Comparison of ENCODE assay signal across 28 cellular contexts in the genomic region with DNA sequence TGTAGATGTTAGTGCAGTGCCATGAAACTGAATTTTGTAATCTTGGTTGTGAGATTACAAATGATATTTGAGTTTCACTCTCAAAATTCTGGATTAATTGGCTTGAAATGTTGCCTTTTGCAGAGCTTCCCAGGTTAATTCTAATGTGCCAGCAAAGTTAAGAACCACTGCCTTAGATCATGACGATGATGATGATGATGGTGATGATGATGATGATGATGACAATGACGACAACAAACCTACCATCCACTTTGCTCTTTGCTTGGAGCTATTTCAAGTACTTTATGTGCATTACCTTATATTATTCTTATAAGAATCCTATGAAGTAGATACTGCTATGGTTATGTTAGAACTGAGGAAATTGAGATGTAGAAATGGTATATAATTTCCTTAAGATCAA.
"Had no signal": no experiment of that assay in that cellular context is flagged by ENCODE, and none has a peak within 500 bp of the region (broad histone marks: within the 10 kb centered on the region; RNA-seq: fewer than 3 reads in every experiment).

No MANE protein-coding gene starts in this region.

- DNase-seq: colonic mucosa; cortex of kidney; dermis blood vessel endothelial cell; dorsolateral prefrontal cortex; effector CD4-positive, alpha-beta T cell; effector CD8-positive, alpha-beta T cell; effector memory CD4-positive, alpha-beta T cell; effector memory CD8-positive, alpha-beta T cell; endodermal cell; erythroblast; esophagus squamous epithelium; foreskin fibroblast; foreskin keratinocyte; foreskin melanocyte; gastrocnemius medialis; glutamatergic neuron; head of caudate nucleus; heart left ventricle; heart right ventricle had no signal

- H3K4me3 ChIP-seq: colonic mucosa, coronary artery, dorsolateral prefrontal cortex, esophagus muscularis mucosa, esophagus squamous epithelium, gastrocnemius medialis, gastroesophageal sphincter, heart left ventricle, heart right ventricle had no signal

- FAIRE-seq: colon, endometrium, endothelial cell of umbilical vein, frontal cortex had no signal

- ATAC-seq: effector memory CD8-positive, alpha-beta T cell; esophagus mucosa; foreskin keratinocyte; gastrocnemius medialis; gastroesophageal sphincter; heart left ventricle; heart right ventricle had no signal

- H3K9me3 ChIP-seq: colonic mucosa, esophagus muscularis mucosa, esophagus squamous epithelium, gastrocnemius medialis had no signal

- H3K27ac ChIP-seq: colonic mucosa, coronary artery, dorsolateral prefrontal cortex, epithelial cell of prostate, esophagus muscularis mucosa, esophagus squamous epithelium, foreskin keratinocyte, gastrocnemius medialis, gastroesophageal sphincter, heart left ventricle, heart right ventricle had no signal

- H3K4me1 ChIP-seq: colonic mucosa, esophagus muscularis mucosa, esophagus squamous epithelium, foreskin keratinocyte, gastrocnemius medialis, gastroesophageal sphincter, heart left ventricle, heart right ventricle had no signal

- H3K27me3 ChIP-seq: colonic mucosa, dorsolateral prefrontal cortex, esophagus muscularis mucosa, esophagus squamous epithelium, foreskin keratinocyte, gastrocnemius medialis, gastroesophageal sphincter, heart left ventricle, heart right ventricle had no signal

- H3K36me3 ChIP-seq: colonic mucosa, esophagus muscularis mucosa, esophagus squamous epithelium, gastrocnemius medialis, gastroesophageal sphincter, heart left ventricle, heart right ventricle had no signal
